16 cellular contexts compared by ENCODE assay signal in genomic region chr13:35797244-35797643, GRCh38.
"Had no signal": no experiment of that assay in that cellular context is flagged by ENCODE, and none has a peak within 500 bp of the region (broad histone marks: within the 10 kb centered on the region; RNA-seq: fewer than 3 reads in every experiment).

No MANE protein-coding gene starts in this region.

- H3K9me3 ChIP-seq: colonic mucosa, mucosa of descending colon, right atrium auricular region had no signal

- H3K9me3 Mint-ChIP-seq: naive thymus-derived CD8-positive, alpha-beta T cell; type B pancreatic cell had no signal

- H3K4me3 Mint-ChIP-seq: naive thymus-derived CD8-positive, alpha-beta T cell; type B pancreatic cell had no signal

- H3K27me3 ChIP-seq: colonic mucosa, right atrium auricular region had no signal

- H3K36me3 ChIP-seq: colonic mucosa, right atrium auricular region had no signal

- ATAC-seq: left colon; left ventricle myocardium superior; mucosa of descending colon; naive thymus-derived CD8-positive, alpha-beta T cell had no signal

- H3K27ac Mint-ChIP-seq: naive thymus-derived CD8-positive, alpha-beta T cell; type B pancreatic cell had no signal

- H3K36me3 Mint-ChIP-seq: naive thymus-derived CD8-positive, alpha-beta T cell had no signal

- DNase-seq: colonic mucosa; dermis blood vessel endothelial cell; glutamatergic neuron; left colon; left ventricle myocardium superior; mesenchymal stem cell; mucosa of descending colon; naive thymus-derived CD8-positive, alpha-beta T cell; occipital lobe; posterior cingulate gyrus; small intestine; stimulated activated CD4-positive, alpha-beta T cell treated with anti-CD3 and anti-CD28 coated beads, Interleukin-2, amount 100 ng/mL, for 48 hours; stimulated activated naive CD4-positive, alpha-beta T cell treated with Interleukin-2 at 50 U/mL for 16 hours had no signal

- H3K4me3 ChIP-seq: colonic mucosa, lung, mucosa of descending colon, right atrium auricular region had no signal

- H3K27ac ChIP-seq: colonic mucosa, right atrium auricular region had no signal

- H3K4me1 ChIP-seq: colonic mucosa, right atrium auricular region had no signal

- H3K4me1 Mint-ChIP-seq: naive thymus-derived CD8-positive, alpha-beta T cell had no signal
